Comparison of ENCODE assay signal across 10 cellular contexts in genomic region chr12:106682594-106683234, GRCh38.
DNase-seq lines count a peak whose midpoint lies in the region; ATAC-seq and TF ChIP-seq lines count a peak whose summit lies in the region.
"Had no signal": no experiment of that assay in that cellular context is flagged by ENCODE, and none has a peak within 500 bp of the region (broad histone marks: within the 10 kb centered on the region; RNA-seq: fewer than 3 reads in every experiment).

No MANE protein-coding gene starts in this region.

- DNase-seq in AG09319 (ENCODE audit: extremely low read depth, low read depth) (no peak), GM23338 (ENCODE audit: low spot score) (peak; percentile 8), WERI-Rb-1 (no peak), hepatocyte (ENCODE audit: low spot score) (no peak), NCI-H526 (lab: John Stamatoyannopoulos, UW) (no peak), CD14-positive monocyte (ENCODE audit: low spot score) (no peak)
- DNase-seq in stimulated activated CD4-positive, alpha-beta T cell treated with anti-CD3 and anti-CD28 coated beads, Interleukin-15, amount 100 ng/mL, for 24 hours: no peak
- DNase-seq: sigmoid colon had no signal

- H3K9me2 ChIP-seq in GM23338 (ENCODE audit: insufficient read depth) (peaks cover 9% of the 10 kb centered on the region; the same call in 1 of the 2 replicates), hepatocyte (replicated peaks; ENCODE audit: insufficient read depth) (no peaks in the 10 kb centered on the region)

- H2AFZ ChIP-seq in GM23338 (no peak overlapping the region), hepatocyte (no peak overlapping the region)

- no peaks in the 10 kb centered on the region for H3K79me2 ChIP-seq in GM23338 (replicated peaks; ENCODE audit: insufficient read depth)
- no peaks in the 10 kb centered on the region for H3K79me2 ChIP-seq in hepatocyte

- H4K20me1 ChIP-seq in GM23338 (replicated peaks; ENCODE audit: insufficient read depth) (no peaks in the 10 kb centered on the region), hepatocyte (ENCODE audit: insufficient read depth, poor library complexity, severe bottlenecking) (no peaks in the 10 kb centered on the region)

- H3K36me3 ChIP-seq in GM23338 (ENCODE audit: insufficient read depth) (no peaks in the 10 kb centered on the region), WERI-Rb-1 (no peaks in the 10 kb centered on the region), hepatocyte (replicated peaks; ENCODE audit: insufficient read depth, low read depth) (no peaks in the 10 kb centered on the region)
- H3K36me3 ChIP-seq: sigmoid colon, suprapubic skin had no signal

- no peaks in the 10 kb centered on the region for H3F3A ChIP-seq in GM23338 (replicated peaks; ENCODE audit: low read depth)

- H3K4me3 ChIP-seq in GM23338 (no peak overlapping the region), WERI-Rb-1 (ENCODE audit: low read depth, low read length) (no peak overlapping the region), hepatocyte (no peak overlapping the region)
- H3K4me3 ChIP-seq: sigmoid colon, suprapubic skin had no signal

- WGBS in hepatocyte (ENCODE audit: low lambda C conversion rate, missing lambda C conversion rate): 56% methylated on average over 4 of the region's 4 CpGs

- ATAC-seq in GM23338 (peak; percentile 35; the same call in 1 of the 3 replicates), GM18520 (IDR thresholded peaks at IDR 0.05; ENCODE audit: unreplicated experiment) (no peak)

- TF ChIP-seq CTCF in AG09319 (IDR thresholded peaks at IDR 0.05; ENCODE audit: low read depth, low read length) (peak; percentile 5), GM23338 (conservative IDR thresholded peaks at IDR 0.05; ENCODE audit: low read depth in 2 of 2) (peak in 1 of 2 experiments; percentile 20; a peak in 2 of 4 replicates), WERI-Rb-1 (IDR thresholded peaks at IDR 0.05; ENCODE audit: low read depth, low read length) (peak; percentile 25; the same call in 1 of the 2 replicates), hepatocyte (IDR thresholded peaks at IDR 0.05; ENCODE audit: poor library complexity) (peak; percentile 35), CD14-positive monocyte (IDR thresholded peaks at IDR 0.05) (no peak)

- intact Hi-C loops in CD14-positive monocyte (cut with micrococcal nuclease): no loop called here

- no peaks in the 10 kb centered on the region for H3K9me3 Mint-ChIP-seq in GM23338
- H3K9me3 Mint-ChIP-seq in CD14-positive monocyte: no peaks in the 10 kb centered on the region

- H3K27ac ChIP-seq in GM23338 (ENCODE audit: low read depth) (no peak overlapping the region), WERI-Rb-1 (no peak overlapping the region), hepatocyte (no peak overlapping the region)
- H3K27ac ChIP-seq: sigmoid colon, suprapubic skin had no signal

- no peaks in the 10 kb centered on the region for H3K27me3 Mint-ChIP-seq in GM23338 (ENCODE audit: insufficient read depth, low read depth, poor library complexity)
- H3K27me3 Mint-ChIP-seq in CD14-positive monocyte (ENCODE audit: low read depth in 3 of 3): peaks cover 10 to 20% (median 12%) of the 10 kb centered on the region in 3 donors

- H3K27ac Mint-ChIP-seq in GM23338 (no peak overlapping the region), CD14-positive monocyte (no peak overlapping the region)

- no peaks in the 10 kb centered on the region for H3K27me3 ChIP-seq in GM23338 (ENCODE audit: insufficient read depth)
- peaks cover 19% of the 10 kb centered on the region for H3K27me3 ChIP-seq in WERI-Rb-1 (ENCODE audit: insufficient read depth, low read depth, severe bottlenecking)
- H3K27me3 ChIP-seq in hepatocyte: no peaks in the 10 kb centered on the region
- H3K27me3 ChIP-seq: sigmoid colon, suprapubic skin had no signal

- no peak overlapping the region for H3K4me2 ChIP-seq in GM23338
- no peak overlapping the region for H3K4me2 ChIP-seq in hepatocyte

- no peaks in the 10 kb centered on the region for H3K9me3 ChIP-seq in WERI-Rb-1 (ENCODE audit: severe bottlenecking)
- H3K9me3 ChIP-seq in hepatocyte (ENCODE audit: low read depth): no peaks in the 10 kb centered on the region
- H3K9me3 ChIP-seq: sigmoid colon, suprapubic skin had no signal

- peaks cover 17% of the 10 kb centered on the region for H3K4me1 ChIP-seq in GM23338 (ENCODE audit: insufficient read depth)
- no peaks in the 10 kb centered on the region for H3K4me1 ChIP-seq in hepatocyte (ENCODE audit: insufficient read depth)
- H3K4me1 ChIP-seq: sigmoid colon, suprapubic skin had no signal

- H3K4me3 Mint-ChIP-seq in GM23338 (no peak overlapping the region), CD14-positive monocyte (peak overlapping the region in 1 of 2 donors; percentile 6)

- H3K4me1 Mint-ChIP-seq in GM23338: peaks cover 16% of the 10 kb centered on the region; the same call in 2 of the 3 replicates
- no peaks in the 10 kb centered on the region for H3K4me1 Mint-ChIP-seq in CD14-positive monocyte

- H3K36me3 Mint-ChIP-seq in GM23338 (ENCODE audit: low read depth) (no peaks in the 10 kb centered on the region), CD14-positive monocyte (no peaks in the 10 kb centered on the region)

TF ChIP-seq in GM23338, 12 proteins besides CTCF, POLR2A, EP300 and RAD21:
- no peak for TF ChIP-seq JUNB (IDR thresholded peaks at IDR 0.05; ENCODE audit: unreplicated experiment)
- TF ChIP-seq, protein P1, sequence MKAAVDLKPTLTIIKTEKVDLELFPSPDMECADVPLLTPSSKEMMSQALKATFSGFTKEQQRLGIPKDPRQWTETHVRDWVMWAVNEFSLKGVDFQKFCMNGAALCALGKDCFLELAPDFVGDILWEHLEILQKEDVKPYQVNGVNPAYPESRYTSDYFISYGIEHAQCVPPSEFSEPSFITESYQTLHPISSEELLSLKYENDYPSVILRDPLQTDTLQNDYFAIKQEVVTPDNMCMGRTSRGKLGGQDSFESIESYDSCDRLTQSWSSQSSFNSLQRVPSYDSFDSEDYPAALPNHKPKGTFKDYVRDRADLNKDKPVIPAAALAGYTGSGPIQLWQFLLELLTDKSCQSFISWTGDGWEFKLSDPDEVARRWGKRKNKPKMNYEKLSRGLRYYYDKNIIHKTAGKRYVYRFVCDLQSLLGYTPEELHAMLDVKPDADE (IDR thresholded peaks at IDR 0.05): no peak
- no peak for TF ChIP-seq POLR2AphosphoS5 (IDR thresholded peaks at IDR 0.05; ENCODE audit: low read depth)
- TF ChIP-seq ZNF114 (CRISPR knock-in tag; IDR thresholded peaks at IDR 0.05): no peak
- TF ChIP-seq EZH2phosphoT487 (IDR thresholded peaks at IDR 0.05; ENCODE audit: unreplicated experiment): no peak
